In genomic region chr6:43778131-43778857, GRCh38 we compare ENCODE assay signal across 13 cellular contexts.
"Had no signal": no experiment of that assay in that cellular context is flagged by ENCODE, and none has a peak within 500 bp of the region (broad histone marks: within the 10 kb centered on the region; RNA-seq: fewer than 3 reads in every experiment).

No MANE protein-coding gene starts in this region.

- H3K9me3 ChIP-seq: prostate gland had no signal

- H3K4me3 Mint-ChIP-seq: activated naive CD4-positive, alpha-beta T cell treated with anti-CD3 and anti-CD28 coated beads for 36 hours; activated T-helper 17 cell treated with anti-CD3 and anti-CD28 coated beads, Interleukin-2, amount 50 U/mL, for 72 hours; dendritic cell treated with granulocyte-macrophage colony-stimulating factor and Interleukin-4, amounts not matched to agents 40 ng/mL and 50 ng/mL, for 4 days; immature natural killer cell; memory B cell; natural killer cell; WTC11 had no signal

- H3K27ac Mint-ChIP-seq: activated naive CD4-positive, alpha-beta T cell treated with anti-CD3 and anti-CD28 coated beads for 36 hours; activated T-helper 17 cell treated with anti-CD3 and anti-CD28 coated beads, Interleukin-2, amount 50 U/mL, for 72 hours; dendritic cell treated with granulocyte-macrophage colony-stimulating factor and Interleukin-4, amounts not matched to agents 40 ng/mL and 50 ng/mL, for 4 days; immature natural killer cell; memory B cell; natural killer cell; WTC11 had no signal

- DNase-seq: activated CD4-positive, alpha-beta T cell treated with anti-CD3 and anti-CD28 coated beads for 48 hours; activated naive CD4-positive, alpha-beta T cell treated with anti-CD3 and anti-CD28 coated beads for 36 hours; immature natural killer cell; left colon; natural killer cell; stimulated activated CD4-positive, alpha-beta T cell treated with anti-CD3 and anti-CD28 coated beads, Interleukin-4, amount 100 ng/mL, for 1 hour; stimulated activated CD8-positive, alpha-beta memory T cell treated with anti-CD3 and anti-CD28 coated beads, Interleukin-4, amount 100 ng/mL, for 48 hours; stimulated activated naive CD8-positive, alpha-beta T cell treated with anti-CD3 and anti-CD28 coated beads, Interleukin-15, Interleukin-2, amounts not matched to agents 100 U/mL and 50 U/mL, for 24 hours had no signal

- H3K4me3 ChIP-seq: prostate gland had no signal

- H3K9me3 Mint-ChIP-seq: activated naive CD4-positive, alpha-beta T cell treated with anti-CD3 and anti-CD28 coated beads for 36 hours; activated T-helper 17 cell treated with anti-CD3 and anti-CD28 coated beads, Interleukin-2, amount 50 U/mL, for 72 hours; dendritic cell treated with granulocyte-macrophage colony-stimulating factor and Interleukin-4, amounts not matched to agents 40 ng/mL and 50 ng/mL, for 4 days; immature natural killer cell; memory B cell; natural killer cell; WTC11 had no signal

- H3K36me3 Mint-ChIP-seq: immature natural killer cell, memory B cell, natural killer cell had no signal

- ATAC-seq: activated T-helper 17 cell treated with anti-CD3 and anti-CD28 coated beads, Interleukin-2, amount 50 U/mL, for 72 hours; left colon; stimulated activated naive CD8-positive, alpha-beta T cell treated with anti-CD3 and anti-CD28 coated beads, Interleukin-15, Interleukin-2, amounts not matched to agents 100 U/mL and 50 U/mL, for 24 hours; WTC11 had no signal
